In genomic region chr2:209230560-209230959, GRCh38 we compare ENCODE assay signal across 34 cellular contexts.
"Had no signal": no experiment of that assay in that cellular context is flagged by ENCODE, and none has a peak within 500 bp of the region (broad histone marks: within the 10 kb centered on the region; RNA-seq: fewer than 3 reads in every experiment).

No MANE protein-coding gene starts in this region.

- FAIRE-seq: astrocyte, bronchial epithelial cell had no signal

- H3K27ac ChIP-seq: adrenal gland, ascending aorta, body of pancreas, brain microvascular endothelial cell, breast epithelium, cardiac muscle cell had no signal

- H3K9me3 ChIP-seq: adrenal gland, ascending aorta, body of pancreas, breast epithelium had no signal

- ATAC-seq: activated naive CD4-positive, alpha-beta T cell treated with anti-CD3 and anti-CD28 coated beads, Interleukin-2, amount 50 U/mL, for 72 hours; activated naive CD8-positive, alpha-beta T cell treated with anti-CD3 and anti-CD28 coated beads, Interleukin-2, amount 50 U/mL, for 24 hours; activated T-cell treated with anti-CD3 and anti-CD28 coated beads, Interleukin-2, amount 50 U/mL, for 4 hours; activated T-cell treated with anti-CD3 and anti-CD28 coated beads, Interleukin-2, amount 50 U/mL, for 72 hours; activated T-helper 17 cell treated with anti-CD3 and anti-CD28 coated beads, Interleukin-2, amount 50 U/mL, for 72 hours; body of pancreas had no signal

- H3K36me3 ChIP-seq: adrenal gland, ascending aorta, brain microvascular endothelial cell, breast epithelium, cardiac muscle cell had no signal

- DNase-seq: activated effector memory CD4-positive, alpha-beta T cell treated with anti-CD3 and anti-CD28 coated beads, Interleukin-2, amount 50 U/mL, for 16 hours; activated effector memory CD4-positive, alpha-beta T cell treated with Interleukin-2 at 50 U/mL for 16 hours; activated gamma-delta T cell; activated gamma-delta T cell treated with Interleukin-2 at 50 U/mL for 16 hours; activated naive CD4-positive, alpha-beta T cell; activated naive CD4-positive, alpha-beta T cell treated with anti-CD3 and anti-CD28 coated beads for 36 hours; activated naive CD4-positive, alpha-beta T cell treated with anti-CD3 and anti-CD28 coated beads, Interleukin-2, amount 10 ng/mL, durations not matched to agents 7 days and 5 days; activated naive CD4-positive, alpha-beta T cell treated with anti-CD3 and anti-CD28 coated beads, Interleukin-2, amount 50 U/mL, for 16 hours; activated naive CD4-positive, alpha-beta T cell treated with Interleukin-2 at 50 U/mL for 16 hours; activated naive CD8-positive, alpha-beta T cell treated with anti-CD3 and anti-CD28 coated beads for 36 hours; activated naive CD8-positive, alpha-beta T cell treated with anti-CD3 and anti-CD28 coated beads, Interleukin-2, amount 10 ng/mL, durations not matched to agents 7 days and 5 days; activated naive CD8-positive, alpha-beta T cell treated with anti-CD3 and anti-CD28 coated beads, Interleukin-2, amount 50 U/mL, for 24 hours; activated T-cell treated with anti-CD3 and anti-CD28 coated beads, Interleukin-2, amount 50 U/mL, for 1 hour; activated T-cell treated with anti-CD3 and anti-CD28 coated beads, Interleukin-2, amount 50 U/mL, for 24 hours; activated T-cell treated with anti-CD3 and anti-CD28 coated beads, Interleukin-2, amount 50 U/mL, for 4 hours; activated T-cell treated with anti-CD3 and anti-CD28 coated beads, Interleukin-2, amount 50 U/mL, for 48 hours; activated T-cell treated with anti-CD3 and anti-CD28 coated beads, Interleukin-2, amount 50 U/mL, for 72 hours; adrenal gland; amniotic stem cell; amygdala; anterior cingulate cortex; aorta; body of pancreas; brain microvascular endothelial cell; caudate nucleus; central memory CD4-positive, alpha-beta T cell; cerebellar nuclear complex had no signal

- H3K4me3 ChIP-seq: adrenal gland, ascending aorta, body of pancreas, breast epithelium, cardiac muscle cell had no signal

- H3K27me3 ChIP-seq: adrenal gland, ascending aorta, body of pancreas, brain microvascular endothelial cell, breast epithelium, cardiac muscle cell had no signal

- H3K4me1 ChIP-seq: adrenal gland, ascending aorta, body of pancreas, breast epithelium had no signal
